Comparison of ENCODE assay signal across 9 cellular contexts in genomic region chr16:75250089-75250808, GRCh38. TPM values are rescaled to one million over a fixed set of nuclear protein-coding genes. Genes with fewer than 3 reads are reported as not detected.
A peak's percentile ranks its signal among the peaks of the same experiment; 100 is the strongest.
DNase-seq lines count a peak whose midpoint lies in the region; ATAC-seq, FAIRE-seq and TF ChIP-seq lines count a peak whose summit lies in the region.
"Had no signal": no experiment of that assay in that cellular context is flagged by ENCODE, and none has a peak within 500 bp of the region (broad histone marks: within the 10 kb centered on the region; RNA-seq: fewer than 3 reads in every experiment).

No MANE protein-coding gene starts in this region.

- ATAC-seq in K562 (no peak), thoracic aorta (ENCODE audit: insufficient number of reproducible peaks, low FRiP score, low read depth) (no peak), HG03175 (IDR thresholded peaks at IDR 0.05; ENCODE audit: unreplicated experiment) (no peak)
- no peak for ATAC-seq in activated naive CD4-positive, alpha-beta T cell treated with anti-CD3 and anti-CD28 coated beads, Interleukin-2, amount 50 U/mL, for 72 hours

- H3K9me1 ChIP-seq in K562 (ENCODE audit: control insufficient read depth, insufficient read depth, low read length), result no peaks in the 10 kb centered on the region

- H3K27me3 ChIP-seq in K562 (ENCODE audit: control insufficient read depth in 2 of 2, insufficient read depth in 2 of 2, low read length in 2 of 2), result no peaks in the 10 kb centered on the region
- H3K27me3 ChIP-seq in kidney epithelial cell (ENCODE audit: control insufficient read depth, insufficient read depth, low read length), result no peaks in the 10 kb centered on the region
- no peaks in the 10 kb centered on the region for H3K27me3 ChIP-seq in thoracic aorta (replicated peaks; ENCODE audit: insufficient read depth)

- H3K27ac Mint-ChIP-seq in activated naive CD4-positive, alpha-beta T cell treated with anti-CD3 and anti-CD28 coated beads, Interleukin-2, amount 50 U/mL, for 72 hours, result no peak overlapping the region

- H3K36me3 ChIP-seq in K562 (ENCODE audit: control insufficient read depth, insufficient read depth, low read length) (no peaks in the 10 kb centered on the region), kidney epithelial cell (ENCODE audit: control insufficient read depth, insufficient read depth, low read length) (no peaks in the 10 kb centered on the region), thoracic aorta (no peaks in the 10 kb centered on the region)

- H3K4me1 ChIP-seq in K562 (replicated peaks in 1 of 2; ENCODE audit: control insufficient read depth in 2 of 2, insufficient read depth in 2 of 2, low read length in 2 of 2) (peaks cover 10 to 76% of the 10 kb centered on the region in 2 experiments; a peak in 4 of 5 replicates), thoracic aorta (ENCODE audit: control insufficient read depth in 1 of 2, low read depth in 2 of 2) (peaks cover 73 to 85% of the 10 kb centered on the region in 2 donors)

- BruUV-seq in K562 (replicated peaks; lab: Mats Ljungman, UMichigan), result no TSS peak

- no peaks in the 10 kb centered on the region for H3K36me3 Mint-ChIP-seq in activated naive CD4-positive, alpha-beta T cell treated with anti-CD3 and anti-CD28 coated beads, Interleukin-2, amount 50 U/mL, for 72 hours

- intact Hi-C loops in K562 (cut with micrococcal nuclease), result loop anchor here (5.0 kb wide), 2 partner anchors 72 to 137 kb away; no protein-coding TSS in a partner anchor

- TF ChIP-seq RAD21 in K562 (CRISPR knock-in tag; conservative IDR thresholded peaks at IDR 0.05 in 1 of 2, IDR thresholded peaks at IDR 0.05 in 1 of 2), result no peak

- peak overlapping the region; percentile 70 to 96 for H3K9ac ChIP-seq in K562 (ENCODE audit: insufficient read depth in 1 of 2, low read depth in 2 of 2, low read length in 2 of 2)

- H3K27ac ChIP-seq in K562 (ENCODE audit: extremely low read depth, low read depth, low read length) (peak overlapping the region; percentile 82; the same call in 1 of the 3 replicates), thoracic aorta (peak overlapping the region; percentile 96 to 99)

- H3K9me3 ChIP-seq in K562 (replicated peaks; ENCODE audit: control insufficient read depth, insufficient read depth, low read depth, low read length) (no peaks in the 10 kb centered on the region), thoracic aorta (no peaks in the 10 kb centered on the region)

- TF ChIP-seq EP300 in K562 (IDR thresholded peaks at IDR 0.05; ENCODE audit: low read length), result no peak

- peaks cover 31% of the 10 kb centered on the region for H3K79me2 ChIP-seq in K562 (ENCODE audit: control insufficient read depth, insufficient read depth, low read length)

- CTCF ChIA-PET in K562 (lab: Yijun Ruan, JAX; ENCODE audit: low intra/inter-chr PET ratio), result interaction anchor here (1.1 kb wide), 1 partner anchor 136 kb away, joined by 5 read pairs; no protein-coding TSS in a partner anchor

- H4K20me1 ChIP-seq in K562 (replicated peaks; ENCODE audit: control insufficient read depth, insufficient read depth, low read length), result peaks cover 37% of the 10 kb centered on the region

- TF ChIP-seq POLR2A in K562 (conservative IDR thresholded peaks at IDR 0.05), result no peak

- no peak for FAIRE-seq in K562 (lab: Jason Lieb, UNC)
- FAIRE-seq: A204.1 had no signal

- TF ChIP-seq CTCF in K562 (IDR thresholded peaks at IDR 0.05 in 2 of 3, conservative IDR thresholded peaks at IDR 0.05 in 1 of 3; ENCODE audit: insufficient read depth in 2 of 3, low read depth in 1 of 3, low read length in 3 of 3) (0 out of 6 replicates have a peak, but pooled peaks of 1 of the 3 experiments have one; percentile 1), kidney epithelial cell (IDR thresholded peaks at IDR 0.05; ENCODE audit: insufficient read depth, low read length, poor library complexity, severe bottlenecking) (no peak), thoracic aorta (IDR thresholded peaks at IDR 0.05) (no peak), GM13977 (IDR thresholded peaks at IDR 0.05; ENCODE audit: extremely low read depth, insufficient read depth, missing control alignments) (no peak)

- in situ Hi-C loops in K562 (cut with MboI) (no loop called here), GM13977 (cut with MboI; ENCODE audit: low pct_unique_long_range_greater_than_20kb, low sequenced_read_pairs, unreplicated experiment) (no loop called here)

- no peaks in the 10 kb centered on the region for H3K9me3 Mint-ChIP-seq in activated naive CD4-positive, alpha-beta T cell treated with anti-CD3 and anti-CD28 coated beads, Interleukin-2, amount 50 U/mL, for 72 hours

- H2AFZ ChIP-seq in K562 (ENCODE audit: low read depth, low read length), result peak overlapping the region; percentile 82

- WGBS in K562 (ENCODE audit: insufficient coverage, low coverage, missing lambda C conversion rate), result 19% methylated on average over 19 of the region's 29 CpGs

- DNase-seq in DMS53 (lab: John Stamatoyannopoulos, UW), result peak; percentile 40
- no peak for DNase-seq in DMS53 treated with DMSO at 0.1 percent for 48 hours (lab: John Stamatoyannopoulos, UW; ENCODE audit: unreplicated experiment)
- no peak for DNase-seq in K562 (ENCODE audit: extremely low read depth in 1 of 4, low spot score in 3 of 4)
- no peak for DNase-seq in kidney epithelial cell (ENCODE audit: low read depth)
- no peak for DNase-seq in thoracic aorta (ENCODE audit: low spot score)
- DNase-seq in activated naive CD4-positive, alpha-beta T cell treated with anti-CD3 and anti-CD28 coated beads, Interleukin-2, amount 50 U/mL, for 72 hours (ENCODE audit: low spot score in 2 of 2), result no peak
- no peak for DNase-seq in GM13977 (ENCODE audit: low spot score)

- H3K4me2 ChIP-seq in K562 (ENCODE audit: insufficient read depth, low read length), result peak overlapping the region; percentile 81

- H3K4me3 ChIP-seq in K562 (peak overlapping the region; percentile 84), kidney epithelial cell (ENCODE audit: low read depth, low read length) (peak overlapping the region; percentile 88), thoracic aorta (peak overlapping the region; percentile 92)

- POLR2A ChIA-PET in K562 (lab: Yijun Ruan, JAX), result interaction anchor here (0.5 to 1.0 kb wide), 6 partner anchors 11 to 278 kb away, joined by 3 to 5 read pairs (median 3); no protein-coding TSS in a partner anchor

RNA-seq across cellular contexts. Expression of gene BCAR1, which starts 1.2 kb away (rescaled TPM):
- 30.5 and 82.5 TPM in 2 replicates for total RNA-seq in K562 (2011; cell fraction: chromatin; rRNA removed; ENCODE audit: low replicate concordance)
- 37.8 and 38.7 TPM in 2 replicates for total RNA-seq in K562 (2011; cell fraction: nucleolus; rRNA removed)
- total RNA-seq in K562 (2011; cell fraction: nucleoplasm; rRNA removed), result 29.8 and 32.0 TPM in 2 replicates
- 14.1 and 16.0 TPM in 2 replicates for total RNA-seq in K562 (2014; rRNA removed)
- total RNA-seq in K562 (2014; rRNA removed; fragmentation: Illumina TruSeq; extraction: Trizol), result 1.1 and 1.7 TPM in 2 replicates
- 7.2 and 8.8 TPM in 2 replicates for total RNA-seq in K562 (2015; rRNA removed; fragmentation: Illumina TruSeq; extraction: Trizol)
- total RNA-seq in K562 (2021), result 25.6 and 26.3 TPM in 2 replicates
- 3.6 and 6.0 TPM in 2 replicates for polyA plus RNA-seq in K562 (2011; rRNA removed)
- 3.6 and 13.5 TPM in 2 replicates for polyA plus RNA-seq in K562 (2011; cell fraction: cytosol; rRNA removed)
- 21.5 and 40.4 TPM in 2 replicates for polyA plus RNA-seq in K562 (2011; cell fraction: nucleus; rRNA removed)
- 14.6 and 20.3 TPM in 2 replicates for polyA plus RNA-seq in K562 (2012)
- polyA plus RNA-seq in K562 (2014; fragmentation: Illumina TruSeq; extraction: Trizol), result 3.4 and 11.4 TPM in 2 replicates
- under 1 TPM; 0.10 to 0.13 TPM for polyA plus RNA-seq in K562 (2014; fragmentation: Nextera tagmentation; extraction: Ambion mirVana)
- 9.8 and 10.5 TPM in 2 replicates for polyA plus RNA-seq in K562 (2014; rRNA removed)
- polyA minus RNA-seq in K562 (2011; rRNA and poly(A)+ RNA removed), result 5.7 and 5.9 TPM in 2 replicates
- 6.9 and 14.9 TPM in 2 replicates for polyA minus RNA-seq in K562 (2011; cell fraction: cytosol; rRNA and poly(A)+ RNA removed)
- 16.6 and 18.6 TPM in 2 replicates for polyA minus RNA-seq in K562 (2011; cell fraction: nucleus; rRNA and poly(A)+ RNA removed)
- 93.8 and 119 TPM in 2 replicates for total RNA-seq in kidney epithelial cell
- 100 to 1,000 TPM; 116 to 166 TPM for total RNA-seq in thoracic aorta
- under 1 TPM; 0.16 to 0.71 TPM for total RNA-seq in activated naive CD4-positive, alpha-beta T cell treated with anti-CD3 and anti-CD28 coated beads, Interleukin-2, amount 50 U/mL, for 72 hours

RNA-seq across cellular contexts. Expression of gene CTRB1, which starts 31.5 kb away (rescaled TPM):
- not detected in 2 replicates for total RNA-seq in K562 (2011; cell fraction: chromatin; rRNA removed; ENCODE audit: low replicate concordance)
- total RNA-seq in K562 (2011; cell fraction: nucleolus; rRNA removed), result not detected in 2 replicates
- not detected in 2 replicates for total RNA-seq in K562 (2011; cell fraction: nucleoplasm; rRNA removed)
- total RNA-seq in K562 (2014; rRNA removed), result not detected in 2 replicates
- total RNA-seq in K562 (2014; rRNA removed; fragmentation: Illumina TruSeq; extraction: Trizol), result not detected in 2 replicates
- total RNA-seq in K562 (2015; rRNA removed; fragmentation: Illumina TruSeq; extraction: Trizol), result not detected in 2 replicates
- 2.3 and 5.3 TPM in 2 replicates for total RNA-seq in K562 (2021)
- polyA plus RNA-seq in K562 (2011; rRNA removed), result not detected in 2 replicates
- not detected in 2 replicates for polyA plus RNA-seq in K562 (2011; cell fraction: cytosol; rRNA removed)
- polyA plus RNA-seq in K562 (2011; cell fraction: nucleus; rRNA removed), result not detected in 2 replicates
- polyA plus RNA-seq in K562 (2012), result not detected in 2 replicates
- polyA plus RNA-seq in K562 (2014; fragmentation: Illumina TruSeq; extraction: Trizol), result not detected in 2 replicates
- polyA plus RNA-seq in K562 (2014; fragmentation: Nextera tagmentation; extraction: Ambion mirVana), result not detected
- polyA plus RNA-seq in K562 (2014; rRNA removed), result not detected in 2 replicates
- not detected in 2 replicates for polyA minus RNA-seq in K562 (2011; rRNA and poly(A)+ RNA removed)
- not detected in 2 replicates for polyA minus RNA-seq in K562 (2011; cell fraction: cytosol; rRNA and poly(A)+ RNA removed)
- not detected in 2 replicates for polyA minus RNA-seq in K562 (2011; cell fraction: nucleus; rRNA and poly(A)+ RNA removed)
- not detected in 2 replicates for total RNA-seq in kidney epithelial cell
- total RNA-seq in thoracic aorta, result 1 to 10 TPM; 4.9 to 9.3 TPM
- not detected for total RNA-seq in activated naive CD4-positive, alpha-beta T cell treated with anti-CD3 and anti-CD28 coated beads, Interleukin-2, amount 50 U/mL, for 72 hours

RNA-seq across cellular contexts. Expression of gene CTRB2, which starts 43.3 kb away (rescaled TPM):
- total RNA-seq in K562 (2011; cell fraction: chromatin; rRNA removed; ENCODE audit: low replicate concordance), result not detected in 2 replicates
- total RNA-seq in K562 (2011; cell fraction: nucleolus; rRNA removed), result not detected in 2 replicates
- not detected in 2 replicates for total RNA-seq in K562 (2011; cell fraction: nucleoplasm; rRNA removed)
- total RNA-seq in K562 (2014; rRNA removed) (not detected in 2 replicates), K562 (2014; rRNA removed; fragmentation: Illumina TruSeq; extraction: Trizol) (not detected in 2 replicates), K562 (2015; rRNA removed; fragmentation: Illumina TruSeq; extraction: Trizol) (not detected in 2 replicates), K562 (2021) (5.1 and 7.3 TPM in 2 replicates), kidney epithelial cell (not detected in 2 replicates), thoracic aorta (10 to 100 TPM; 12.5 TPM)
- polyA plus RNA-seq in K562 (2011; rRNA removed) (not detected in 2 replicates), K562 (2014; fragmentation: Illumina TruSeq; extraction: Trizol) (not detected in 2 replicates), K562 (2014; fragmentation: Nextera tagmentation; extraction: Ambion mirVana) (not detected), K562 (2014; rRNA removed) (not detected in 2 replicates)
- not detected in 2 replicates for polyA plus RNA-seq in K562 (2011; cell fraction: cytosol; rRNA removed)
- polyA plus RNA-seq in K562 (2011; cell fraction: nucleus; rRNA removed), result not detected in 2 replicates
- polyA plus RNA-seq in K562 (2012), result not detected in 2 replicates
- polyA minus RNA-seq in K562 (2011; rRNA and poly(A)+ RNA removed), result not detected in 2 replicates
- not detected in 2 replicates for polyA minus RNA-seq in K562 (2011; cell fraction: cytosol; rRNA and poly(A)+ RNA removed)
- polyA minus RNA-seq in K562 (2011; cell fraction: nucleus; rRNA and poly(A)+ RNA removed), result not detected in 2 replicates
- not detected for total RNA-seq in activated naive CD4-positive, alpha-beta T cell treated with anti-CD3 and anti-CD28 coated beads, Interleukin-2, amount 50 U/mL, for 72 hours
